In genomic region chr7:128936798-128937197, GRCh38 we compare ENCODE assay signal across 1 cellular context.
TF ChIP-seq lines count a peak whose summit lies in the region.

No MANE protein-coding gene starts in this region.

TF ChIP-seq in K562, 482 proteins besides CTCF, POLR2A, EP300 and RAD21 (continued from another document):
- TF ChIP-seq EZH2 (IDR thresholded peaks at IDR 0.05; ENCODE audit: borderline replicate concordance, low read depth, low read length) (peak; percentile 70; the same call in 1 of the 2 replicates), KDM2B (CRISPR knock-in tag; IDR thresholded peaks at IDR 0.05) (no peak)
TF ChIP-seq in K562: peak in this region for 1.
